Comparison of ENCODE assay signal across 8 cellular contexts in the genomic region with DNA sequence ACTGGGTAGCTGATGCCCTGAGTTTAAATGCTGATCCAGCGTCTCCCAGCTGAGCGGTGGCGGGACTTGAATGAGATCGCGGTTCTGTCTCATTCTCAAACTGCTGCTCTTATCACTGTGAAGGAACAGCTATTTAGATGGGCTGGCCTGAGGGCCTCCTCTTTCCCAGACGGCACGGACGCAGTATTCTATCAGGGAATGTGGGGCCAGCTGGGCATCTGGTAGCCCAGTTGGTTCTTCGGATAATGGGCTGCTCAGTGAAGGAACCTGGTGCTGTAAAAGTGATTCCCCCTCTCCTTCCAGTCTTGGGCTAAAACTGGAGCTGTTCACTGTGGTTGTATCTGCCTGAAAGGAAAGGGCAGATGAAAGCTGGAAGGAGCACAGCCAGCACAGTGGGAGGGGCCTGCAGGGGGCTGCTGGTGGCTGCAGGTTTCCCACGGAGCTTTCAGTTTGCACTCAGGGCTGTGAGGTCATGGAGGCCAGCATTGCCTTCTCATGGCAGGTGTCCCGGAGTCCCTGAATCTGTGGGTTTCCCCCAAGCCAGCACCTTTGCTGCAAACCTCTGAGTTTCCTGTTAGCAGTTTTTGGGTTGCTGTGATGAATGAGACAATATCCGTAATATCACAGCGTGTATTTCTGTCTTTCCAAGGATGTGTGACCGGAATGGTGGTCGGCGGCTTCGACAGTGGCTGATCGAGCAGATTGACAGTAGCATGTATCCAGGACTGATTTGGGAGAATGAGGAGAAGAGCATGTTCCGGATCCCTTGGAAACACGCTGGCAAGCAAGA. TPM values are rescaled to one million over a fixed set of nuclear protein-coding genes. Genes with fewer than 3 reads are reported as not detected.
DNase-seq lines count a peak whose midpoint lies in the region; ATAC-seq and TF ChIP-seq lines count a peak whose summit lies in the region.

No MANE protein-coding gene starts in this region.

- H3K79me2 ChIP-seq in GM23338 (replicated peaks; ENCODE audit: insufficient read depth), result no peaks in the 10 kb centered on the region

- H3K4me1 ChIP-seq in GM23338 (ENCODE audit: insufficient read depth) (peaks cover 7% of the 10 kb centered on the region; the same call in 1 of the 2 replicates), duodenal mucosa (ENCODE audit: control insufficient read depth in 1 of 2, insufficient read depth in 2 of 2, low read length in 2 of 2) (peaks cover 42 to 47% of the 10 kb centered on the region in 2 donors), thyroid gland (peaks cover 5 to 7% of the 10 kb centered on the region in 2 donors), ascending aorta (peaks cover 0 to 8% of the 10 kb centered on the region in 2 donors)

- H3K27ac Mint-ChIP-seq in GM23338 (no peak overlapping the region), type B pancreatic cell (no peak overlapping the region)

- H3K36me3 Mint-ChIP-seq in GM23338 (ENCODE audit: low read depth) (no peaks in the 10 kb centered on the region), type B pancreatic cell (no peaks in the 10 kb centered on the region)

- TF ChIP-seq CTCF in GM13977 (IDR thresholded peaks at IDR 0.05; ENCODE audit: extremely low read depth, insufficient read depth, missing control alignments), result peak; percentile 2
- no peak for TF ChIP-seq CTCF in GM23338 (conservative IDR thresholded peaks at IDR 0.05; ENCODE audit: low read depth in 2 of 2)
- no peak for TF ChIP-seq CTCF in type B pancreatic cell (conservative IDR thresholded peaks at IDR 0.05)
- TF ChIP-seq CTCF in thyroid gland (IDR thresholded peaks at IDR 0.05), result no peak
- no peak for TF ChIP-seq CTCF in ascending aorta (IDR thresholded peaks at IDR 0.05)

- no peaks in the 10 kb centered on the region for H4K20me1 ChIP-seq in GM23338 (replicated peaks; ENCODE audit: insufficient read depth)

- H3K27me3 ChIP-seq in GM23338 (ENCODE audit: insufficient read depth), result peaks cover 34% of the 10 kb centered on the region
- no peaks in the 10 kb centered on the region for H3K27me3 ChIP-seq in duodenal mucosa (ENCODE audit: control insufficient read depth in 1 of 2, insufficient read depth in 2 of 2, low read length in 2 of 2)
- H3K27me3 ChIP-seq in thyroid gland, result no peaks in the 10 kb centered on the region
- H3K27me3 ChIP-seq in ascending aorta, result no peaks in the 10 kb centered on the region

- peaks cover 28% of the 10 kb centered on the region for H3K27me3 Mint-ChIP-seq in GM23338 (ENCODE audit: insufficient read depth, low read depth, poor library complexity)
- H3K27me3 Mint-ChIP-seq in type B pancreatic cell, result peaks cover 60% of the 10 kb centered on the region

- H3K27ac ChIP-seq in GM23338 (ENCODE audit: low read depth), result no peak overlapping the region
- H3K27ac ChIP-seq in duodenal mucosa (ENCODE audit: low read depth, low read length), result peak overlapping the region; percentile 11
- H3K27ac ChIP-seq in thyroid gland, result no peak overlapping the region
- H3K27ac ChIP-seq in ascending aorta, result no peak overlapping the region

- H3K9me3 ChIP-seq in duodenal mucosa (ENCODE audit: control insufficient read depth in 1 of 2, low read length in 2 of 2) (no peaks in the 10 kb centered on the region), thyroid gland (no peaks in the 10 kb centered on the region), ascending aorta (no peaks in the 10 kb centered on the region)

- no peak for TF ChIP-seq POLR2A in thyroid gland (IDR thresholded peaks at IDR 0.05)

- H3K4me2 ChIP-seq in GM23338, result no peak overlapping the region

- peak; percentile 14 for ATAC-seq in GM23338

- peaks cover 2% of the 10 kb centered on the region; the same call in 1 of the 2 replicates for H3K9me2 ChIP-seq in GM23338 (ENCODE audit: insufficient read depth)

- DNase-seq in GM13977 (ENCODE audit: low spot score) (peak; percentile 85), GM23338 (ENCODE audit: low spot score) (no peak), RPMI8226 (peak; percentile 94), type B pancreatic cell (ENCODE audit: extremely low spot score, unreplicated experiment) (no peak), thyroid gland (no peak), ascending aorta (ENCODE audit: low spot score in 2 of 2) (no peak), NCI-H526 treated with DMSO at 0.1 percent for 48 hours (lab: John Stamatoyannopoulos, UW) (no peak)

- 0 out of 2 replicates have a peak, but pooled peaks cover 6% of the 10 kb centered on the region for H3F3A ChIP-seq in GM23338 (replicated peaks; ENCODE audit: low read depth)

- intact Hi-C loops in thyroid gland (cut with DNase I) (no loop called here), ascending aorta (cut with DNase I) (no loop called here)

- H3K9me3 Mint-ChIP-seq in GM23338, result no peaks in the 10 kb centered on the region
- no peaks in the 10 kb centered on the region for H3K9me3 Mint-ChIP-seq in type B pancreatic cell

- no peak overlapping the region; the same call in 1 of the 2 replicates for H2AFZ ChIP-seq in GM23338

- no peaks in the 10 kb centered on the region for H3K36me3 ChIP-seq in GM23338 (ENCODE audit: insufficient read depth)
- H3K36me3 ChIP-seq in duodenal mucosa (ENCODE audit: control insufficient read depth in 1 of 2, insufficient read depth in 2 of 2, low read length in 2 of 2), result peaks cover 36 to 39% of the 10 kb centered on the region in 2 donors
- no peaks in the 10 kb centered on the region for H3K36me3 ChIP-seq in thyroid gland
- H3K36me3 ChIP-seq in ascending aorta, result no peaks in the 10 kb centered on the region

- in situ Hi-C loops in GM13977 (cut with MboI; ENCODE audit: low pct_unique_long_range_greater_than_20kb, low sequenced_read_pairs, unreplicated experiment), result loop anchor here (5.0 kb wide), 1 partner anchor 80 kb away; no protein-coding TSS in a partner anchor

- WGBS in thyroid gland, 2 donors, result 80 to 90% methylated on average over 20 of the region's 20 CpGs

- H3K9ac ChIP-seq in duodenal mucosa (ENCODE audit: low read depth in 1 of 2, low read length in 2 of 2), result peak overlapping the region; percentile 10 to 50

- H3K4me3 Mint-ChIP-seq in GM23338, result no peak overlapping the region
- H3K4me3 Mint-ChIP-seq in type B pancreatic cell, result peak overlapping the region; percentile 71

- H3K4me1 Mint-ChIP-seq in GM23338 (peaks cover 4% of the 10 kb centered on the region), type B pancreatic cell (ENCODE audit: unreplicated experiment) (peaks cover 18% of the 10 kb centered on the region)

- no peak overlapping the region for H3K4me3 ChIP-seq in GM23338
- peak overlapping the region; percentile 76 to 77 for H3K4me3 ChIP-seq in duodenal mucosa (ENCODE audit: low read depth in 1 of 2, low read length in 2 of 2)
- no peak overlapping the region for H3K4me3 ChIP-seq in thyroid gland (replicated peaks in 1 of 3)
- no peak overlapping the region for H3K4me3 ChIP-seq in ascending aorta

TF ChIP-seq in GM23338, 12 proteins besides CTCF, POLR2A, EP300 and RAD21 (continues in another document):
- TF ChIP-seq, protein P1, sequence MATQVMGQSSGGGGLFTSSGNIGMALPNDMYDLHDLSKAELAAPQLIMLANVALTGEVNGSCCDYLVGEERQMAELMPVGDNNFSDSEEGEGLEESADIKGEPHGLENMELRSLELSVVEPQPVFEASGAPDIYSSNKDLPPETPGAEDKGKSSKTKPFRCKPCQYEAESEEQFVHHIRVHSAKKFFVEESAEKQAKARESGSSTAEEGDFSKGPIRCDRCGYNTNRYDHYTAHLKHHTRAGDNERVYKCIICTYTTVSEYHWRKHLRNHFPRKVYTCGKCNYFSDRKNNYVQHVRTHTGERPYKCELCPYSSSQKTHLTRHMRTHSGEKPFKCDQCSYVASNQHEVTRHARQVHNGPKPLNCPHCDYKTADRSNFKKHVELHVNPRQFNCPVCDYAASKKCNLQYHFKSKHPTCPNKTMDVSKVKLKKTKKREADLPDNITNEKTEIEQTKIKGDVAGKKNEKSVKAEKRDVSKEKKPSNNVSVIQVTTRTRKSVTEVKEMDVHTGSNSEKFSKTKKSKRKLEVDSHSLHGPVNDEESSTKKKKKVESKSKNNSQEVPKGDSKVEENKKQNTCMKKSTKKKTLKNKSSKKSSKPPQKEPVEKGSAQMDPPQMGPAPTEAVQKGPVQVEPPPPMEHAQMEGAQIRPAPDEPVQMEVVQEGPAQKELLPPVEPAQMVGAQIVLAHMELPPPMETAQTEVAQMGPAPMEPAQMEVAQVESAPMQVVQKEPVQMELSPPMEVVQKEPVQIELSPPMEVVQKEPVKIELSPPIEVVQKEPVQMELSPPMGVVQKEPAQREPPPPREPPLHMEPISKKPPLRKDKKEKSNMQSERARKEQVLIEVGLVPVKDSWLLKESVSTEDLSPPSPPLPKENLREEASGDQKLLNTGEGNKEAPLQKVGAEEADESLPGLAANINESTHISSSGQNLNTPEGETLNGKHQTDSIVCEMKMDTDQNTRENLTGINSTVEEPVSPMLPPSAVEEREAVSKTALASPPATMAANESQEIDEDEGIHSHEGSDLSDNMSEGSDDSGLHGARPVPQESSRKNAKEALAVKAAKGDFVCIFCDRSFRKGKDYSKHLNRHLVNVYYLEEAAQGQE (IDR thresholded peaks at IDR 0.05; ENCODE audit: unreplicated experiment), result no peak
- TF ChIP-seq NANOG (IDR thresholded peaks at IDR 0.05; ENCODE audit: borderline replicate concordance) (no peak), JUNB (IDR thresholded peaks at IDR 0.05; ENCODE audit: unreplicated experiment) (no peak), ZNF114 (CRISPR knock-in tag; IDR thresholded peaks at IDR 0.05) (no peak), POLR2AphosphoS5 (IDR thresholded peaks at IDR 0.05; ENCODE audit: low read depth) (no peak)
- TF ChIP-seq, protein P2, sequence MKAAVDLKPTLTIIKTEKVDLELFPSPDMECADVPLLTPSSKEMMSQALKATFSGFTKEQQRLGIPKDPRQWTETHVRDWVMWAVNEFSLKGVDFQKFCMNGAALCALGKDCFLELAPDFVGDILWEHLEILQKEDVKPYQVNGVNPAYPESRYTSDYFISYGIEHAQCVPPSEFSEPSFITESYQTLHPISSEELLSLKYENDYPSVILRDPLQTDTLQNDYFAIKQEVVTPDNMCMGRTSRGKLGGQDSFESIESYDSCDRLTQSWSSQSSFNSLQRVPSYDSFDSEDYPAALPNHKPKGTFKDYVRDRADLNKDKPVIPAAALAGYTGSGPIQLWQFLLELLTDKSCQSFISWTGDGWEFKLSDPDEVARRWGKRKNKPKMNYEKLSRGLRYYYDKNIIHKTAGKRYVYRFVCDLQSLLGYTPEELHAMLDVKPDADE (IDR thresholded peaks at IDR 0.05), result no peak

RNA-seq across cellular contexts. Expression of gene IRF8, which starts 3.6 kb away (rescaled TPM):
- total RNA-seq in GM23338 (2014; rRNA removed; shearing (Covaris generic)), result 1.4 and 2.8 TPM in 2 replicates
- polyA plus RNA-seq in GM23338 (2016; fragmentation: Nextera tagmentation; extraction: Ambion mirVana), result 0.47 and 1.3 TPM in 2 replicates
- 12.6 and 21.0 TPM in 2 replicates for total RNA-seq in type B pancreatic cell (ENCODE audit: low replicate concordance)
- total RNA-seq in thyroid gland, result 10 to 100 TPM in 1 of 4 donors, 1 to 10 TPM in 3; 2.4 to 14.6 (median 5.0) TPM
- 20.0 TPM for total RNA-seq in ascending aorta

Comparison
In these comparisons a context has a peak if more than half of its experiments do, and no peak if none do; other contexts are left out.
1. DNase-seq: peak in GM13977 (single experiment) and RPMI8226 (single experiment); none in GM23338 (single experiment), type B pancreatic cell (single experiment), thyroid gland (0 of 2), ascending aorta (0 of 2) and NCI-H526 treated with DMSO at 0.1 percent for 48 hours (single experiment).
2. H3K4me3 ChIP-seq: peak in duodenal mucosa (2 of 2); none in GM23338 (single experiment), thyroid gland (0 of 3) and ascending aorta (0 of 2).